Comparison of ENCODE assay signal across 23 cellular contexts in genomic region chr1:62852253-62852652, GRCh38.
"Had no signal": no experiment of that assay in that cellular context is flagged by ENCODE, and none has a peak within 500 bp of the region (broad histone marks: within the 10 kb centered on the region; RNA-seq: fewer than 3 reads in every experiment).

No MANE protein-coding gene starts in this region.

- H3K27ac ChIP-seq: HL-60, KMS-11 had no signal

- H3K4me2 ChIP-seq: KMS-11, SK-N-SH had no signal

- ATAC-seq: T-cell had no signal

- H3K9me3 ChIP-seq: SK-N-SH had no signal

- H3K9ac ChIP-seq: KMS-11, SK-N-SH had no signal

- FAIRE-seq: HTR-8/SVneo, RCC 7860 had no signal

- DNase-seq: Kasumi-1, MM.1S, NCI-H1092 treated with DMSO at 0.1 percent for 48 hours, NCI-H1436, NCI-H187, NCI-H2029, NCI-H2081 treated with DMSO at 0.1 percent for 48 hours, NCI-H2171, NCI-H226, NCI-H446, NCI-H510A, NCI-H524 treated with DMSO at 0.1 percent for 48 hours, NCI-H69, NCI-H774, Right ventricle myocardium superior, RPMI8226, SK-N-SH, SW 1271, T-cell had no signal

- H3K9me3 Mint-ChIP-seq: T-cell had no signal

- H3K4me1 Mint-ChIP-seq: T-cell had no signal

- H3K4me3 Mint-ChIP-seq: T-cell had no signal

- H3K27me3 Mint-ChIP-seq: T-cell had no signal

- H3K27ac Mint-ChIP-seq: T-cell had no signal
